ENCODE assay signal across 20 cellular contexts in the genomic region with DNA sequence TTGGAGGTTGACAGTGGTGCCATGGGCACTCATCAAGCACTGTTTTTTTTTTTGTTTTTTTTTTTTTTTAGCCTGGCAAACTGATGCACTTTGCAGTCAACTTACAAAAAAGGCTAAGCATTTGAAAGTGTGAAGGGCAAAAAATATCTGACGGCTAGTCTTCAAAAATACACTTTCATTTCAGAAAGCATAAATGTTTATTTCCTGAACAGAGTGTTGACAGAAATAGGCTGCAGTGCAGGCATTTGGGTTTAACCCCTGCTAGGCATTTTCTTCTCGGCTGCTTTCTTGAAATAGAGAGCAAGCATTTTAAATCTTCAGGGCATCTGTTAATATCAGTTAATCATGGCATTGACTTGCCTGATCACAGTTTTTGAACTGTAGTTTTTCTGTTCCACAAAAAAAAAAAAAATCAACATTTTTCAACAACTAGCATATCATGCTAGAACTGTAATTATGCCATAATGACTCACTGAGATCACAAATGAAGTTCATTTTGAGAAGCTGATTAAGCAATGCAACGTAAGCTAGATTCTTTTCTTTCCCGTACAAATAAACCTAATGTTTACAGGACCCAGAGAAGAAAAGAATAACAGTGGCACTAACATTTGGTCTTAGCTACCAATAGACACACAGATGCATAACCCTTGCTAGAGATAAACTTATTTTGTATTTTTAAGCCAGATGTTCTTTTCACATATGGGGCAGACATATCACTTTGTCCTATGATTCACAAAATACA.
DNase-seq lines count a peak whose midpoint lies in the region; ATAC-seq and TF ChIP-seq lines count a peak whose summit lies in the region.
"Had no signal": no experiment of that assay in that cellular context is flagged by ENCODE, and none has a peak within 500 bp of the region (broad histone marks: within the 10 kb centered on the region; RNA-seq: fewer than 3 reads in every experiment).

No MANE protein-coding gene starts in this region.

- H4K20me1 ChIP-seq in MM.1S (ENCODE audit: insufficient read depth, low read length), result no peaks in the 10 kb centered on the region

- POLR2A ChIA-PET in naive thymus-derived CD4-positive, alpha-beta T cell (lab: Charles Lee), result no interaction called here

- H3K27ac ChIP-seq in MM.1S (ENCODE audit: low read length), result peak overlapping the region; percentile 53; the same call in 1 of the 2 replicates
- no peak overlapping the region for H3K27ac ChIP-seq in naive thymus-derived CD4-positive, alpha-beta T cell (ENCODE audit: low read depth, low read length)
- H3K27ac ChIP-seq: transverse colon had no signal

- H3K4me2 ChIP-seq in MM.1S (ENCODE audit: low read depth, low read length), result peak overlapping the region; percentile 66

- peaks cover 17% of the 10 kb centered on the region for H3F3A ChIP-seq in MM.1S (ENCODE audit: insufficient read depth, low read length)

- CTCF ChIA-PET in naive thymus-derived CD4-positive, alpha-beta T cell (lab: Charles Lee), result no interaction called here

- H3K36me3 Mint-ChIP-seq in naive thymus-derived CD4-positive, alpha-beta T cell, result no peaks in the 10 kb centered on the region
- H3K36me3 Mint-ChIP-seq: CD14-positive monocyte; stimulated activated memory B cell treated with anti-CD40 and anti-IgM and Interleukin-4, amounts not matched to agents 10 μg/mL and 1 μg/mL and 100 μg/mL, for 72 hours had no signal

- peaks cover 47% of the 10 kb centered on the region for H3K4me1 ChIP-seq in MM.1S (ENCODE audit: low read length)
- H3K4me1 ChIP-seq in endocrine pancreas (ENCODE audit: control insufficient read depth, insufficient read depth, low read length), result peaks cover 14% of the 10 kb centered on the region
- no peaks in the 10 kb centered on the region for H3K4me1 ChIP-seq in naive thymus-derived CD4-positive, alpha-beta T cell (ENCODE audit: control insufficient read depth in 2 of 2, insufficient read depth in 2 of 2, low read length in 2 of 2)
- H3K4me1 ChIP-seq: transverse colon had no signal

- H3K9me2 ChIP-seq in MM.1S (replicated peaks; ENCODE audit: insufficient read depth, low read length), result no peaks in the 10 kb centered on the region

- intact Hi-C loops in naive thymus-derived CD4-positive, alpha-beta T cell (cut with micrococcal nuclease), result no loop called here
- intact Hi-C loops in sciatic nerve (cut with DNase I), result no loop called here

- no peaks in the 10 kb centered on the region for H3K27me3 ChIP-seq in MM.1S (replicated peaks; ENCODE audit: insufficient read depth, low read length)
- H3K27me3 ChIP-seq in endocrine pancreas (ENCODE audit: control insufficient read depth, insufficient read depth, low read length), result no peaks in the 10 kb centered on the region
- H3K27me3 ChIP-seq in naive thymus-derived CD4-positive, alpha-beta T cell (ENCODE audit: control insufficient read depth in 2 of 2, insufficient read depth in 2 of 2, low read length in 2 of 2), result no peaks in the 10 kb centered on the region
- H3K27me3 ChIP-seq: transverse colon had no signal

- H3K4me1 Mint-ChIP-seq in naive thymus-derived CD4-positive, alpha-beta T cell, result no peaks in the 10 kb centered on the region
- H3K4me1 Mint-ChIP-seq: CD14-positive monocyte had no signal

- H3K9ac ChIP-seq in MM.1S (ENCODE audit: low read length) (no peak overlapping the region; the same call in 1 of the 2 replicates), endocrine pancreas (ENCODE audit: control insufficient read depth, insufficient read depth, low read length) (no peak overlapping the region)

- H3K27me3 Mint-ChIP-seq in naive thymus-derived CD4-positive, alpha-beta T cell, result no peaks in the 10 kb centered on the region
- H3K27me3 Mint-ChIP-seq: brain; stimulated activated memory B cell treated with anti-CD40 and anti-IgM and Interleukin-4, amounts not matched to agents 10 μg/mL and 1 μg/mL and 100 μg/mL, for 72 hours had no signal

- no peak overlapping the region for H3K4me3 ChIP-seq in GM12864 (ENCODE audit: low read depth, low read length)
- peak overlapping the region; percentile 33 for H3K4me3 ChIP-seq in MM.1S (ENCODE audit: low read length)
- H3K4me3 ChIP-seq in endocrine pancreas (ENCODE audit: control insufficient read depth, insufficient read depth, low read length), result peak overlapping the region; percentile 44
- H3K4me3 ChIP-seq in skeletal muscle cell (ENCODE audit: low read depth, low read length), result no peak overlapping the region
- H3K4me3 ChIP-seq in naive thymus-derived CD4-positive, alpha-beta T cell (ENCODE audit: low read length), result no peak overlapping the region
- H3K4me3 ChIP-seq: transverse colon had no signal

- TF ChIP-seq CTCF in GM12864 (IDR thresholded peaks at IDR 0.05; ENCODE audit: low read depth, low read length, missing control alignments), result no peak
- TF ChIP-seq CTCF in MM.1S (IDR thresholded peaks at IDR 0.05; ENCODE audit: low read length), result no peak

- ATAC-seq in naive thymus-derived CD4-positive, alpha-beta T cell, result no peak
- ATAC-seq in sciatic nerve, result no peak
- ATAC-seq: left ventricle myocardium superior; stimulated activated memory B cell treated with anti-CD40 and anti-IgM and Interleukin-4, amounts not matched to agents 10 μg/mL and 1 μg/mL and 100 μg/mL, for 72 hours had no signal

- DNase-seq in GM12864 (ENCODE audit: low read depth), result peak; percentile 15
- peak; percentile 72 for DNase-seq in MM.1S
- DNase-seq in skeletal muscle cell (ENCODE audit: low read depth), result peak; percentile 20
- no peak for DNase-seq in NCI-H146 treated with DMSO at 0.1 percent for 48 hours (lab: John Stamatoyannopoulos, UW; ENCODE audit: unreplicated experiment)
- DNase-seq in naive thymus-derived CD4-positive, alpha-beta T cell, result no peak
- DNase-seq in sciatic nerve (ENCODE audit: low spot score), result no peak
- DNase-seq in NCI-H510A treated with DMSO at 0.1 percent for 48 hours (lab: John Stamatoyannopoulos, UW), result no peak
- DNase-seq: activated CD4-positive, alpha-beta T cell treated with anti-CD3 and anti-CD28 coated beads for 1 hour; activated gamma-delta T cell treated with Interleukin-2 at 50 U/mL for 16 hours; DMS53; KG1; left ventricle myocardium superior; NCI-H187; NCI-H446; SIG-M5; transverse colon had no signal

- no peak overlapping the region for H3K27ac Mint-ChIP-seq in naive thymus-derived CD4-positive, alpha-beta T cell
- H3K27ac Mint-ChIP-seq: brain; CD14-positive monocyte; stimulated activated memory B cell treated with anti-CD40 and anti-IgM and Interleukin-4, amounts not matched to agents 10 μg/mL and 1 μg/mL and 100 μg/mL, for 72 hours had no signal

- H3K9me3 Mint-ChIP-seq in naive thymus-derived CD4-positive, alpha-beta T cell, result peaks cover 0 to 8% (median 0%) of the 10 kb centered on the region in 11 donors
- H3K9me3 Mint-ChIP-seq: brain had no signal

- no peaks in the 10 kb centered on the region for H3K9me3 ChIP-seq in MM.1S (replicated peaks; ENCODE audit: insufficient read depth, low read length)
- no peaks in the 10 kb centered on the region for H3K9me3 ChIP-seq in endocrine pancreas (ENCODE audit: control insufficient read depth, low read length)
- H3K9me3 ChIP-seq in naive thymus-derived CD4-positive, alpha-beta T cell (ENCODE audit: control insufficient read depth in 2 of 3, low read length in 3 of 3), result no peaks in the 10 kb centered on the region
- H3K9me3 ChIP-seq: transverse colon had no signal

- H3K4me3 Mint-ChIP-seq in naive thymus-derived CD4-positive, alpha-beta T cell, result no peak overlapping the region
- H3K4me3 Mint-ChIP-seq: brain; CD14-positive monocyte; stimulated activated memory B cell treated with anti-CD40 and anti-IgM and Interleukin-4, amounts not matched to agents 10 μg/mL and 1 μg/mL and 100 μg/mL, for 72 hours had no signal

- peak overlapping the region; percentile 68 for H2AFZ ChIP-seq in MM.1S (ENCODE audit: low read length)

- no peaks in the 10 kb centered on the region for H3K36me3 ChIP-seq in MM.1S (replicated peaks; ENCODE audit: insufficient read depth, low read length)
- no peaks in the 10 kb centered on the region for H3K36me3 ChIP-seq in endocrine pancreas (ENCODE audit: control insufficient read depth, insufficient read depth, low read length)
- H3K36me3 ChIP-seq in naive thymus-derived CD4-positive, alpha-beta T cell (ENCODE audit: control insufficient read depth in 2 of 3, insufficient read depth in 3 of 3, low read length in 3 of 3), result no peaks in the 10 kb centered on the region
- H3K36me3 ChIP-seq: transverse colon had no signal

- no peaks in the 10 kb centered on the region for H3K79me2 ChIP-seq in MM.1S (ENCODE audit: low read length)

Comparison
In these comparisons a context has a peak if more than half of its experiments do, and no peak if none do; other contexts are left out.
1. DNase-seq: peak in GM12864 (single experiment), MM.1S (single experiment) and skeletal muscle cell (single experiment); none in NCI-H146 treated with DMSO at 0.1 percent for 48 hours (single experiment), naive thymus-derived CD4-positive, alpha-beta T cell (0 of 9), sciatic nerve (single experiment) and NCI-H510A treated with DMSO at 0.1 percent for 48 hours (single experiment).
2. H3K4me3 ChIP-seq: peak in MM.1S (single experiment) and endocrine pancreas (single experiment); none in GM12864 (single experiment), skeletal muscle cell (single experiment) and naive thymus-derived CD4-positive, alpha-beta T cell (single experiment).